Comparison of ENCODE assay signal across 15 cellular contexts in genomic region chr20:47543006-47543431, GRCh38. TPM values are rescaled to one million over a fixed set of nuclear protein-coding genes. Genes with fewer than 3 reads are reported as not detected.
DNase-seq lines count a peak whose midpoint lies in the region; ATAC-seq and TF ChIP-seq lines count a peak whose summit lies in the region.
"Had no signal": no experiment of that assay in that cellular context is flagged by ENCODE, and none has a peak within 500 bp of the region (broad histone marks: within the 10 kb centered on the region; RNA-seq: fewer than 3 reads in every experiment).

No MANE protein-coding gene starts in this region.

- H3K27ac ChIP-seq in CD4-positive, alpha-beta T cell (ENCODE audit: low read depth, low read length) = no peak overlapping the region
- peak overlapping the region; percentile 33; the same call in 1 of the 2 replicates for H3K27ac ChIP-seq in GM23338 (ENCODE audit: low read depth)
- H3K27ac ChIP-seq in hepatocyte = no peak overlapping the region
- H3K27ac ChIP-seq: uterus had no signal

- H3K36me3 Mint-ChIP-seq in CD4-positive, alpha-beta T cell (ENCODE audit: low read depth) = peaks cover 9% of the 10 kb centered on the region
- H3K36me3 Mint-ChIP-seq in GM23338 (ENCODE audit: low read depth) (no peaks in the 10 kb centered on the region), naive B cell (peaks cover 4 to 15% of the 10 kb centered on the region in 2 donors)
- peaks cover 9% of the 10 kb centered on the region for H3K36me3 Mint-ChIP-seq in activated naive CD8-positive, alpha-beta T cell

- H3K9me3 ChIP-seq in CD4-positive, alpha-beta T cell (ENCODE audit: control insufficient read depth, low read length) = no peaks in the 10 kb centered on the region
- H3K9me3 ChIP-seq in hepatocyte (ENCODE audit: low read depth) = no peaks in the 10 kb centered on the region
- H3K9me3 ChIP-seq: uterus had no signal

- no peaks in the 10 kb centered on the region for H3K27me3 Mint-ChIP-seq in CD4-positive, alpha-beta T cell
- H3K27me3 Mint-ChIP-seq in GM23338 (ENCODE audit: insufficient read depth, low read depth, poor library complexity) (peaks cover 2% of the 10 kb centered on the region), naive B cell (no peaks in the 10 kb centered on the region)
- H3K27me3 Mint-ChIP-seq in activated naive CD8-positive, alpha-beta T cell = no peaks in the 10 kb centered on the region
- H3K27me3 Mint-ChIP-seq: brain had no signal

- peak; percentile 68 for ATAC-seq in CD4-positive, alpha-beta T cell (ENCODE audit: poor library complexity)
- ATAC-seq in GM23338 (no peak), naive B cell (ENCODE audit: low read depth in 2 of 2) (peak; percentile 69 to 79), GM21528 (IDR thresholded peaks at IDR 0.05; ENCODE audit: low FRiP score, unreplicated experiment) (no peak)
- ATAC-seq: left cardiac atrium had no signal

- H3K36me3 ChIP-seq in GM23338 (ENCODE audit: insufficient read depth) (no peaks in the 10 kb centered on the region), hepatocyte (replicated peaks; ENCODE audit: insufficient read depth, low read depth) (no peaks in the 10 kb centered on the region)
- H3K36me3 ChIP-seq: uterus had no signal

- H4K20me1 ChIP-seq in GM23338 (replicated peaks; ENCODE audit: insufficient read depth) = no peaks in the 10 kb centered on the region; the same call in 1 of the 2 replicates
- H4K20me1 ChIP-seq in hepatocyte (ENCODE audit: insufficient read depth, poor library complexity, severe bottlenecking) = peaks cover 4% of the 10 kb centered on the region

- no peaks in the 10 kb centered on the region for H3F3A ChIP-seq in GM23338 (replicated peaks; ENCODE audit: low read depth)

- H3K4me3 ChIP-seq in GM23338 (no peak overlapping the region), hepatocyte (no peak overlapping the region)
- H3K4me3 ChIP-seq: uterus had no signal

- no peak for TF ChIP-seq CTCF in CD4-positive, alpha-beta T cell (IDR thresholded peaks at IDR 0.05)
- no peak for TF ChIP-seq CTCF in GM23338 (conservative IDR thresholded peaks at IDR 0.05; ENCODE audit: low read depth in 2 of 2)
- no peak for TF ChIP-seq CTCF in hepatocyte (IDR thresholded peaks at IDR 0.05; ENCODE audit: poor library complexity)

- 47% methylated on average over 1 of the region's 1 CpG for WGBS in hepatocyte (ENCODE audit: low lambda C conversion rate, missing lambda C conversion rate)

- H3K79me2 ChIP-seq in GM23338 (replicated peaks; ENCODE audit: insufficient read depth) (peaks cover 95% of the 10 kb centered on the region), hepatocyte (peaks cover 86% of the 10 kb centered on the region)

- no peak for DNase-seq in CD4-positive, alpha-beta T cell
- no peak for DNase-seq in GM23338 (ENCODE audit: low spot score)
- no peak for DNase-seq in naive B cell
- no peak for DNase-seq in NCI-H82 treated with DMSO at 0.1 percent for 48 hours (lab: John Stamatoyannopoulos, UW; ENCODE audit: unreplicated experiment)
- DNase-seq in activated gamma-delta T cell treated with Interleukin-2 at 50 U/mL for 16 hours = no peak
- DNase-seq in hepatocyte (ENCODE audit: low spot score) = no peak
- DNase-seq: activated CD4-positive, CD25-positive, alpha-beta regulatory T cell; DND-41; left cardiac atrium; NCI-H146; posterior cingulate gyrus; uterus had no signal

- H2AFZ ChIP-seq in GM23338 = no peak overlapping the region
- H2AFZ ChIP-seq in hepatocyte = no peak overlapping the region

- H3K4me2 ChIP-seq in GM23338 (no peak overlapping the region), hepatocyte (no peak overlapping the region)

- peaks cover 27% of the 10 kb centered on the region for H3K4me1 ChIP-seq in GM23338 (ENCODE audit: insufficient read depth)
- H3K4me1 ChIP-seq in hepatocyte (ENCODE audit: insufficient read depth) = peaks cover 25% of the 10 kb centered on the region
- H3K4me1 ChIP-seq: uterus had no signal

- H3K9me2 ChIP-seq in GM23338 (ENCODE audit: insufficient read depth) (no peaks in the 10 kb centered on the region), hepatocyte (replicated peaks; ENCODE audit: insufficient read depth) (no peaks in the 10 kb centered on the region)

- intact Hi-C loops in CD4-positive, alpha-beta T cell (cut with DNase I, micrococcal nuclease) = no loop called here

- no peaks in the 10 kb centered on the region for H3K9me3 Mint-ChIP-seq in CD4-positive, alpha-beta T cell
- H3K9me3 Mint-ChIP-seq in GM23338 = no peaks in the 10 kb centered on the region
- no peaks in the 10 kb centered on the region for H3K9me3 Mint-ChIP-seq in activated naive CD8-positive, alpha-beta T cell (ENCODE audit: low read depth)
- no peaks in the 10 kb centered on the region for H3K9me3 Mint-ChIP-seq in naive B cell

- CTCF ChIA-PET in CD4-positive, alpha-beta T cell (lab: Charles Lee) = interaction anchor here (0.7 kb wide), 1 partner anchor 60 kb away, joined by 3 read pairs; no protein-coding TSS in a partner anchor

- no peak overlapping the region for H3K4me3 Mint-ChIP-seq in CD4-positive, alpha-beta T cell
- no peak overlapping the region for H3K4me3 Mint-ChIP-seq in GM23338
- H3K4me3 Mint-ChIP-seq in activated naive CD8-positive, alpha-beta T cell = peak overlapping the region; percentile 50
- H3K4me3 Mint-ChIP-seq in naive B cell = peak overlapping the region in 7 of 8 donors; percentile 28 to 90 (median 50)
- H3K4me3 Mint-ChIP-seq: brain had no signal

- peaks cover 81% of the 10 kb centered on the region for H3K4me1 Mint-ChIP-seq in CD4-positive, alpha-beta T cell (ENCODE audit: low read depth)
- H3K4me1 Mint-ChIP-seq in GM23338 (peaks cover 36% of the 10 kb centered on the region), naive B cell (peaks cover 65 to 94% (median 89%) of the 10 kb centered on the region in 3 donors)
- H3K4me1 Mint-ChIP-seq in activated naive CD8-positive, alpha-beta T cell (ENCODE audit: low read depth) = peaks cover 76% of the 10 kb centered on the region

- peak overlapping the region; percentile 76 for H3K27ac Mint-ChIP-seq in CD4-positive, alpha-beta T cell
- H3K27ac Mint-ChIP-seq in GM23338 (peak overlapping the region; percentile 6; the same call in 1 of the 2 replicates), naive B cell (peak overlapping the region; percentile 57 to 98 (median 89))
- H3K27ac Mint-ChIP-seq in activated naive CD8-positive, alpha-beta T cell = peak overlapping the region; percentile 83

- POLR2A ChIA-PET in CD4-positive, alpha-beta T cell (lab: Charles Lee) = interaction anchor here (0.9 kb wide), 1 partner anchor 41 kb away, joined by 3 read pairs; no protein-coding TSS in a partner anchor

- no peaks in the 10 kb centered on the region for H3K27me3 ChIP-seq in CD4-positive, alpha-beta T cell (ENCODE audit: control insufficient read depth, insufficient read depth, low read length)
- H3K27me3 ChIP-seq in GM23338 (ENCODE audit: insufficient read depth) (no peaks in the 10 kb centered on the region), hepatocyte (no peaks in the 10 kb centered on the region)
- H3K27me3 ChIP-seq: uterus had no signal

TF ChIP-seq in GM23338, 12 proteins besides CTCF, POLR2A, EP300 and RAD21 (continues in another document):
- TF ChIP-seq JUNB (IDR thresholded peaks at IDR 0.05; ENCODE audit: unreplicated experiment) = no peak
- no peak for TF ChIP-seq ZNF331 (CRISPR knock-in tag; IDR thresholded peaks at IDR 0.05; ENCODE audit: low read depth)
- no peak for TF ChIP-seq CREB1 (CRISPR knock-in tag; IDR thresholded peaks at IDR 0.05; ENCODE audit: low read depth)
- TF ChIP-seq POLR2AphosphoS5 (IDR thresholded peaks at IDR 0.05; ENCODE audit: low read depth) = no peak
- no peak for TF ChIP-seq NANOG (IDR thresholded peaks at IDR 0.05; ENCODE audit: borderline replicate concordance)
- no peak for TF ChIP-seq ZNF114 (CRISPR knock-in tag; IDR thresholded peaks at IDR 0.05)
- TF ChIP-seq EZH2 (IDR thresholded peaks at IDR 0.05; ENCODE audit: low read depth, unreplicated experiment) = no peak
- no peak for TF ChIP-seq ETS1 (IDR thresholded peaks at IDR 0.05)
- TF ChIP-seq EZH2phosphoT487 (IDR thresholded peaks at IDR 0.05; ENCODE audit: unreplicated experiment) = no peak
- TF ChIP-seq STAT1 (IDR thresholded peaks at IDR 0.05; ENCODE audit: unreplicated experiment) = no peak

RNA-seq across cellular contexts. Expression of gene NCOA3, which starts 41.3 kb away (rescaled TPM):
- 10 to 100 TPM; 59.9 to 65.4 TPM for total RNA-seq in CD4-positive, alpha-beta T cell
- 20.6 and 25.8 TPM in 2 replicates for total RNA-seq in GM23338 (2014; rRNA removed; shearing (Covaris generic))
- polyA plus RNA-seq in GM23338 (2016; fragmentation: Nextera tagmentation; extraction: Ambion mirVana) = 6.6 and 6.7 TPM in 2 replicates
- polyA plus RNA-seq in naive B cell (ENCODE audit: low read depth in 6 of 6) = 10 to 100 TPM; 22.7 to 70.9 (median 54.1) TPM
- total RNA-seq in hepatocyte = 27.0 and 28.6 TPM in 2 replicates
- polyA plus RNA-seq in hepatocyte = 12.5 and 12.7 TPM in 2 replicates

Comparison
In these comparisons a context has a peak if more than half of its experiments do, and no peak if none do; other contexts are left out.
1. ATAC-seq: peak in CD4-positive, alpha-beta T cell (single experiment) and naive B cell (2 of 2); none in GM23338 (single experiment) and GM21528 (single experiment).
2. H3K27ac Mint-ChIP-seq: peak in every context shown above with its lines; median percentile 89 in naive B cell; 83 in activated naive CD8-positive, alpha-beta T cell; 76 in CD4-positive, alpha-beta T cell; 6 in GM23338.
3. H3K4me3 Mint-ChIP-seq: peak in activated naive CD8-positive, alpha-beta T cell (single experiment) and naive B cell (7 of 8); none in CD4-positive, alpha-beta T cell (single experiment) and GM23338 (single experiment).